In genomic region chr13:94416454-94417080, GRCh38 we compare ENCODE assay signal across 9 cellular contexts.
DNase-seq lines count a peak whose midpoint lies in the region; ATAC-seq, FAIRE-seq and TF ChIP-seq lines count a peak whose summit lies in the region.
"Had no signal": no experiment of that assay in that cellular context is flagged by ENCODE, and none has a peak within 500 bp of the region (broad histone marks: within the 10 kb centered on the region; RNA-seq: fewer than 3 reads in every experiment).

No MANE protein-coding gene starts in this region.

- no peaks in the 10 kb centered on the region for H4K20me1 ChIP-seq in H1 (replicated peaks in 1 of 2; ENCODE audit: control insufficient read depth in 1 of 2, insufficient read depth in 2 of 2, low read length in 2 of 2)
- no peaks in the 10 kb centered on the region for H4K20me1 ChIP-seq in smooth muscle cell (ENCODE audit: low read depth)

- no peaks in the 10 kb centered on the region for H3K79me2 ChIP-seq in H1 (ENCODE audit: control insufficient read depth in 1 of 2, insufficient read depth in 2 of 2, low read length in 2 of 2)
- no peaks in the 10 kb centered on the region for H3K79me2 ChIP-seq in smooth muscle cell (ENCODE audit: low read depth)

- no peak overlapping the region for H2BK12ac ChIP-seq in H1 (ENCODE audit: low read depth, low read length)

- no peak overlapping the region for H3K18ac ChIP-seq in H1 (ENCODE audit: extremely low read depth, low read length)

- peak; percentile 75 to 98 (median 79) for TF ChIP-seq CTCF in H1 (IDR thresholded peaks at IDR 0.05; ENCODE audit: control extremely low read depth in 1 of 3, insufficient read depth in 1 of 3, low read depth in 1 of 3, low read length in 3 of 3)
- TF ChIP-seq CTCF in smooth muscle cell (IDR thresholded peaks at IDR 0.05; ENCODE audit: borderline replicate concordance, insufficient read depth, poor library complexity, severe bottlenecking): peak; percentile 41

- no peak overlapping the region for H3K4me3 ChIP-seq in H1 (ENCODE audit: extremely low read depth in 1 of 4, insufficient read depth in 2 of 4, low read depth in 3 of 4, low read length in 4 of 4)
- H3K4me3 ChIP-seq in smooth muscle cell: no peak overlapping the region
- H3K4me3 ChIP-seq: skin epidermis had no signal

- no peak overlapping the region for H4K5ac ChIP-seq in H1 (ENCODE audit: insufficient read length, low read depth, low read length)

- H3K27ac ChIP-seq in H1 (ENCODE audit: low read depth, low read length) (no peak overlapping the region), smooth muscle cell (ENCODE audit: low read depth) (no peak overlapping the region)
- H3K27ac ChIP-seq: skin epidermis had no signal

- peak; percentile 89 to 91 for TF ChIP-seq RAD21 in H1 (IDR thresholded peaks at IDR 0.05 in 1 of 2, conservative IDR thresholded peaks at IDR 0.05 in 1 of 2; ENCODE audit: low read depth in 2 of 2, low read length in 2 of 2)

- no peak overlapping the region for H3K9ac ChIP-seq in H1 (replicated peaks in 1 of 4; ENCODE audit: extremely low read depth in 1 of 4, low read depth in 3 of 4, low read length in 3 of 4)
- H3K9ac ChIP-seq in smooth muscle cell (ENCODE audit: low read depth): no peak overlapping the region

- no peaks in the 10 kb centered on the region for H3K27me3 ChIP-seq in H1 (replicated peaks in 1 of 4; ENCODE audit: control insufficient read depth in 3 of 4, extremely low read depth in 1 of 4, insufficient read depth in 3 of 4, low read length in 3 of 4)
- H3K27me3 ChIP-seq in smooth muscle cell (ENCODE audit: low read depth): no peaks in the 10 kb centered on the region

- peaks cover 25% of the 10 kb centered on the region for H3K9me3 Mint-ChIP-seq in activated T-cell treated with anti-CD3 and anti-CD28 coated beads, Interleukin-2, amount 50 U/mL, for 24 hours
- H3K9me3 Mint-ChIP-seq in stimulated activated effector memory CD8-positive, alpha-beta T cell treated with anti-CD3 and anti-CD28 coated beads, Interleukin-12 subunit alpha, Interleukin-12 subunit beta, amount 100 ng/mL, for 72 hours: peaks cover 7% of the 10 kb centered on the region

- no peaks in the 10 kb centered on the region for H3F3A ChIP-seq in smooth muscle cell (ENCODE audit: low read depth)

- 51% methylated on average over 7 of the region's 7 CpGs; no CpG with 5 or more reads in 1 of the 2 experiments for WGBS in H1 (ENCODE audit: extremely low coverage in 1 of 2, insufficient coverage in 1 of 2, insufficient read length in 1 of 2, insufficient replicate concordance in 2 of 2, low coverage in 1 of 2, low lambda C conversion rate in 2 of 2, missing lambda C conversion rate in 1 of 2), 2 experiments
- 50% methylated on average over 7 of the region's 7 CpGs for WGBS in smooth muscle cell (ENCODE audit: low lambda C conversion rate)

- H2BK5ac ChIP-seq in H1 (ENCODE audit: low read depth, low read length): no peak overlapping the region

- peak overlapping the region; percentile 80 for H3K27ac Mint-ChIP-seq in activated T-cell treated with anti-CD3 and anti-CD28 coated beads, Interleukin-2, amount 50 U/mL, for 24 hours
- no peak overlapping the region for H3K27ac Mint-ChIP-seq in stimulated activated effector memory CD8-positive, alpha-beta T cell treated with anti-CD3 and anti-CD28 coated beads, Interleukin-12 subunit alpha, Interleukin-12 subunit beta, amount 100 ng/mL, for 72 hours

- H3K4me3 Mint-ChIP-seq in activated T-cell treated with anti-CD3 and anti-CD28 coated beads, Interleukin-2, amount 50 U/mL, for 24 hours: no peak overlapping the region
- H3K4me3 Mint-ChIP-seq in stimulated activated effector memory CD8-positive, alpha-beta T cell treated with anti-CD3 and anti-CD28 coated beads, Interleukin-12 subunit alpha, Interleukin-12 subunit beta, amount 100 ng/mL, for 72 hours: no peak overlapping the region

- no peak overlapping the region for H3K23ac ChIP-seq in H1 (ENCODE audit: insufficient read length)

- TF ChIP-seq EP300 in H1 (IDR thresholded peaks at IDR 0.05; ENCODE audit: borderline replicate concordance in 1 of 2, low read depth in 2 of 2, low read length in 2 of 2): no peak

- H3K9me3 ChIP-seq in H1 (ENCODE audit: insufficient read depth in 2 of 2, low read depth in 1 of 2, low read length in 1 of 2): peaks cover 0 to 5% of the 10 kb centered on the region in 2 experiments; a peak in 2 of 4 replicates
- no peaks in the 10 kb centered on the region for H3K9me3 ChIP-seq in smooth muscle cell (replicated peaks; ENCODE audit: low read depth)

- POLR2A ChIA-PET in H1 (lab: Charles Lee; ENCODE audit: partially characterized antibody): interaction anchor here (0.8 kb wide), 1 partner anchor 19 kb away, joined by 3 read pairs; no protein-coding TSS in a partner anchor

- peaks cover 81% of the 10 kb centered on the region for H3K4me1 Mint-ChIP-seq in activated T-cell treated with anti-CD3 and anti-CD28 coated beads, Interleukin-2, amount 50 U/mL, for 24 hours (ENCODE audit: low read depth)
- H3K4me1 Mint-ChIP-seq in stimulated activated effector memory CD8-positive, alpha-beta T cell treated with anti-CD3 and anti-CD28 coated beads, Interleukin-12 subunit alpha, Interleukin-12 subunit beta, amount 100 ng/mL, for 72 hours: peaks cover 27% of the 10 kb centered on the region

- H2AFZ ChIP-seq in H1 (ENCODE audit: low read length): peak overlapping the region; percentile 70; the same call in 1 of the 2 replicates
- no peak overlapping the region for H2AFZ ChIP-seq in smooth muscle cell (ENCODE audit: low read depth)

- FAIRE-seq in H1 (lab: Jason Lieb, UNC): peak; percentile 96

- CTCF ChIA-PET in H1 (lab: Charles Lee; ENCODE audit: partially characterized antibody): interaction anchor here (0.6 to 5.6 kb wide), 22 partner anchors 8 to 204 kb away, joined by 3 to 23 read pairs (median 4); no protein-coding TSS in a partner anchor

- peaks cover 20% of the 10 kb centered on the region for H3K36me3 Mint-ChIP-seq in activated T-cell treated with anti-CD3 and anti-CD28 coated beads, Interleukin-2, amount 50 U/mL, for 24 hours (ENCODE audit: low read depth)
- peaks cover 6% of the 10 kb centered on the region for H3K36me3 Mint-ChIP-seq in stimulated activated effector memory CD8-positive, alpha-beta T cell treated with anti-CD3 and anti-CD28 coated beads, Interleukin-12 subunit alpha, Interleukin-12 subunit beta, amount 100 ng/mL, for 72 hours

- H3K4me1 ChIP-seq in H1 (replicated peaks in 1 of 4; ENCODE audit: control insufficient read depth in 3 of 4, insufficient read depth in 4 of 4, low read length in 3 of 4): no peaks in the 10 kb centered on the region
- peaks cover 22% of the 10 kb centered on the region for H3K4me1 ChIP-seq in smooth muscle cell (ENCODE audit: low read depth)

- H2AK5ac ChIP-seq in H1 (ENCODE audit: low read depth, low read length): no peak overlapping the region

- H2BK20ac ChIP-seq in H1 (ENCODE audit: low read length): no peak overlapping the region

- no peak for ATAC-seq in stimulated activated effector memory CD8-positive, alpha-beta T cell treated with anti-CD3 and anti-CD28 coated beads, Interleukin-12 subunit alpha, Interleukin-12 subunit beta, amount 100 ng/mL, for 72 hours
- ATAC-seq in GM18858 (IDR thresholded peaks at IDR 0.05; ENCODE audit: unreplicated experiment): no peak

- H2BK15ac ChIP-seq in H1 (ENCODE audit: low read length): no peak overlapping the region

- H3K4me2 ChIP-seq in H1 (ENCODE audit: insufficient read depth in 1 of 2, low read depth in 2 of 2, low read length in 2 of 2) (no peak overlapping the region), smooth muscle cell (no peak overlapping the region)

- H3K4ac ChIP-seq in H1 (replicated peaks; ENCODE audit: insufficient read length, low read depth, low read length): no peak overlapping the region

- TF ChIP-seq POLR2A in H1 (IDR thresholded peaks at IDR 0.05; ENCODE audit: control extremely low read depth in 1 of 2, low read depth in 2 of 2, low read length in 2 of 2): no peak

- no peaks in the 10 kb centered on the region for H3K79me1 ChIP-seq in H1 (ENCODE audit: low read depth, low read length)

- DNase-seq in activated T-cell treated with anti-CD3 and anti-CD28 coated beads, Interleukin-2, amount 50 U/mL, for 24 hours: no peak
- DNase-seq in activated T-cell treated with anti-CD3 and anti-CD28 coated beads, Interleukin-2, amount 50 U/mL, for 48 hours: no peak
- peak; percentile 38 for DNase-seq in NCI-H226
- DNase-seq in H1 (ENCODE audit: low read depth in 1 of 2, low spot score in 2 of 2): peak; percentile 56 to 57
- DNase-seq in smooth muscle cell (lab: John Stamatoyannopoulos, UW; ENCODE audit: unreplicated experiment): no peak
- no peak for DNase-seq in stimulated activated effector memory CD8-positive, alpha-beta T cell treated with anti-CD3 and anti-CD28 coated beads, Interleukin-12 subunit alpha, Interleukin-12 subunit beta, amount 100 ng/mL, for 72 hours (ENCODE audit: low spot score in 2 of 2)
- DNase-seq in GOT3 (lab: John Stamatoyannopoulos, UW): no peak

- H3K36me3 ChIP-seq in H1 (ENCODE audit: control insufficient read depth in 2 of 4, insufficient read depth in 4 of 4, low read length in 3 of 4) (no peaks in the 10 kb centered on the region), smooth muscle cell (ENCODE audit: low read depth) (no peaks in the 10 kb centered on the region)

- H3K14ac ChIP-seq in H1 (ENCODE audit: insufficient read length): no peak overlapping the region

- H3K56ac ChIP-seq in H1 (replicated peaks; ENCODE audit: insufficient read length, low read depth, low read length): no peak overlapping the region

- H4K91ac ChIP-seq in H1 (replicated peaks; ENCODE audit: insufficient read length, low read length): no peak overlapping the region

- no peak overlapping the region for H4K8ac ChIP-seq in H1 (ENCODE audit: extremely low read depth, insufficient read depth, low read length)

- H3K23me2 ChIP-seq in H1 (ENCODE audit: low read depth, low read length): no peaks in the 10 kb centered on the region

- peaks cover 6% of the 10 kb centered on the region for H3K27me3 Mint-ChIP-seq in activated T-cell treated with anti-CD3 and anti-CD28 coated beads, Interleukin-2, amount 50 U/mL, for 24 hours

- no peak overlapping the region for H2BK120ac ChIP-seq in H1 (replicated peaks; ENCODE audit: low read depth, low read length)

TF ChIP-seq in H1, 55 proteins besides CTCF, POLR2A, EP300 and RAD21 (continues in another document):
- TF ChIP-seq TCF12 (IDR thresholded peaks at IDR 0.05; ENCODE audit: low read depth, low read length) (peak; percentile 61; the same call in 1 of the 2 replicates), NRF1 (IDR thresholded peaks at IDR 0.05; ENCODE audit: low read depth, low read length) (no peak), USF2 (IDR thresholded peaks at IDR 0.05; ENCODE audit: low read length) (no peak), CTBP2 (IDR thresholded peaks at IDR 0.05; ENCODE audit: borderline replicate concordance, insufficient read depth, insufficient read length, low read length) (no peak), TEAD4 (IDR thresholded peaks at IDR 0.05; ENCODE audit: low read depth, low read length) (peak; percentile 87)

Comparison
In these comparisons a context has a peak if more than half of its experiments do, and no peak if none do; other contexts are left out.
1. DNase-seq: peak in NCI-H226 (single experiment) and H1 (2 of 2); none in activated T-cell treated with anti-CD3 and anti-CD28 coated beads, Interleukin-2, amount 50 U/mL, for 24 hours (single experiment), activated T-cell treated with anti-CD3 and anti-CD28 coated beads, Interleukin-2, amount 50 U/mL, for 48 hours (0 of 2), smooth muscle cell (single experiment), stimulated activated effector memory CD8-positive, alpha-beta T cell treated with anti-CD3 and anti-CD28 coated beads, Interleukin-12 subunit alpha, Interleukin-12 subunit beta, amount 100 ng/mL, for 72 hours (0 of 2) and GOT3 (single experiment).